Comparison of ENCODE assay signal across 1 cellular context in genomic region chr11:69157156-69157821, GRCh38.
TF ChIP-seq lines count a peak whose summit lies in the region.

No MANE protein-coding gene starts in this region.

TF ChIP-seq in HepG2, 621 proteins besides CTCF, POLR2A, EP300 and RAD21 (continued from another document and continues in another):
- no peak for TF ChIP-seq ZNF75D (CRISPR knock-in tag; IDR thresholded peaks at IDR 0.05; ENCODE audit: borderline replicate concordance)
- no peak for TF ChIP-seq CEBPB (IDR thresholded peaks at IDR 0.05; ENCODE audit: borderline replicate concordance, low read depth, low read length)
- TF ChIP-seq SP1 (IDR thresholded peaks at IDR 0.05): no peak
- TF ChIP-seq SP1 (CRISPR knock-in tag; IDR thresholded peaks at IDR 0.05): no peak
- peak; percentile 79 for TF ChIP-seq ARID5B (CRISPR knock-in tag; IDR thresholded peaks at IDR 0.05)
- no peak for TF ChIP-seq RNF219 (CRISPR knock-in tag; IDR thresholded peaks at IDR 0.05)
- no peak for TF ChIP-seq ZFYVE20 (CRISPR knock-in tag; IDR thresholded peaks at IDR 0.05; ENCODE audit: borderline replicate concordance, low read depth)
- no peak for TF ChIP-seq ZBTB38 (CRISPR knock-in tag; IDR thresholded peaks at IDR 0.05)
- TF ChIP-seq JUNB (CRISPR knock-in tag; IDR thresholded peaks at IDR 0.05; ENCODE audit: borderline replicate concordance): no peak
- TF ChIP-seq PRDM15 (CRISPR knock-in tag; IDR thresholded peaks at IDR 0.05): no peak
- no peak for TF ChIP-seq AGO2 (optimal IDR thresholded peaks at IDR 0.05; ENCODE audit: low read depth, low read length)
- TF ChIP-seq ASH2L (IDR thresholded peaks at IDR 0.05; ENCODE audit: insufficient read length, low read depth, low read length): peak; percentile 30
- TF ChIP-seq DNMT3B (CRISPR knock-in tag; conservative IDR thresholded peaks at IDR 0.05): no peak
- no peak for TF ChIP-seq ZNF414 (CRISPR knock-in tag; IDR thresholded peaks at IDR 0.05)
- 0 out of 2 replicates have a peak, but pooled peaks have one; percentile 49 for TF ChIP-seq MYPOP (CRISPR knock-in tag; IDR thresholded peaks at IDR 0.05)
- no peak for TF ChIP-seq ZNF18 (CRISPR knock-in tag; IDR thresholded peaks at IDR 0.05; ENCODE audit: insufficient replicate concordance)
- TF ChIP-seq NFIC (IDR thresholded peaks at IDR 0.05; ENCODE audit: low read length): no peak
- no peak for TF ChIP-seq ZNF275 (CRISPR knock-in tag; IDR thresholded peaks at IDR 0.05; ENCODE audit: borderline replicate concordance)
- no peak for TF ChIP-seq ZBTB33 (CRISPR knock-in tag; IDR thresholded peaks at IDR 0.05)
- no peak for TF ChIP-seq HBP1 (CRISPR knock-in tag; IDR thresholded peaks at IDR 0.05; ENCODE audit: low read depth)
- TF ChIP-seq ZNF383 (CRISPR knock-in tag; IDR thresholded peaks at IDR 0.05; ENCODE audit: borderline replicate concordance): no peak
- TF ChIP-seq RARG (CRISPR knock-in tag; IDR thresholded peaks at IDR 0.05; ENCODE audit: low read depth): no peak
- no peak for TF ChIP-seq MLX (CRISPR knock-in tag; IDR thresholded peaks at IDR 0.05)
- no peak for TF ChIP-seq HES4 (CRISPR knock-in tag; IDR thresholded peaks at IDR 0.05; ENCODE audit: borderline replicate concordance)
- peak; percentile 73; the same call in 1 of the 2 replicates for TF ChIP-seq HDAC1 (CRISPR knock-in tag; IDR thresholded peaks at IDR 0.05)
- TF ChIP-seq ZNF510 (CRISPR knock-in tag; IDR thresholded peaks at IDR 0.05; ENCODE audit: low read depth): no peak
- no peak for TF ChIP-seq ZZZ3 (CRISPR knock-in tag; IDR thresholded peaks at IDR 0.05; ENCODE audit: borderline replicate concordance)
- 0 out of 2 replicates have a peak, but pooled peaks have one; percentile 26 for TF ChIP-seq ZBTB43 (CRISPR knock-in tag; conservative IDR thresholded peaks at IDR 0.05)
- TF ChIP-seq ZNF614 (CRISPR knock-in tag; IDR thresholded peaks at IDR 0.05; ENCODE audit: borderline replicate concordance): no peak
- no peak for TF ChIP-seq MEIS1 (CRISPR knock-in tag; IDR thresholded peaks at IDR 0.05; ENCODE audit: borderline replicate concordance)
- TF ChIP-seq ZNF788 (CRISPR knock-in tag; IDR thresholded peaks at IDR 0.05; ENCODE audit: borderline replicate concordance): no peak
